In the genomic region with DNA sequence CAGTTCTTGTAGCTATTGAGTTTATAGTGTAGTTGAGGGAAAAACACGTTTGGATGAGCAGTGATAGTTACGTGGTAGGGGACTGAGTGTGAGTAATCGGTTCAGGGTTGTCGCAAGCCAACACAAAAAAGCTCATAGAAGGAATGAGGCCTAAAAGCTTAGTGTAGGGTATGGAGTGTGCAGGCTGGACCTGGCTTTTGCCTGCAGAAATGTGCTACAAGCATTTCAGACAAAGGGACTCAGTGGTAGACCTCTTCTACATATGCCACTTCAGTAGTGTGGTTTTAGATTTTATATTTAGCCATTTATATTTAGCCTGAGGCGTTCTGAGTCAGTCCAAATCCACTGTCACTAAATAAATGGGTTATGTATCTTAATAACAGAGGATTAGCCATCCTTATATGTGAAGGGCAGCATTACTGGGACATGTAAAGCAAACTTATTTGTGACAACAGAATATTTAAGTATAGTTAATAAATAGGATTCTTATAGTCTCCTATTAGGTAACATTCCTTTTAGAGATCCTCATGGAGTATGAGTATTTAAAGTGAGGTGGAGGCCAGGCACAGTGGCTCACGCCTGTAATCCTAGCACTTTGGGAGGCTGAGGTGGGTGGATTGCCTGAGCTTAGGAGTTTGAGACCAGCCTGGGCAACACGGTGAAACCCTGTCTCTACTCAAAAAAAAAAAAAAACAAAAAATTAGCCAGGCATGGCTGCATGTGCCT, we compare ENCODE assay signal across 12 cellular contexts. TPM values are rescaled to one million over a fixed set of nuclear protein-coding genes. Genes with fewer than 3 reads are reported as not detected.
DNase-seq lines count a peak whose midpoint lies in the region; ATAC-seq and TF ChIP-seq lines count a peak whose summit lies in the region.
"Had no signal": no experiment of that assay in that cellular context is flagged by ENCODE, and none has a peak within 500 bp of the region (broad histone marks: within the 10 kb centered on the region; RNA-seq: fewer than 3 reads in every experiment).

No MANE protein-coding gene starts in this region.

- H3K4me1 ChIP-seq in tibial artery = peaks cover 0 to 22% (median 3%) of the 10 kb centered on the region in 4 donors

- peaks cover 22% of the 10 kb centered on the region for H3K4me1 Mint-ChIP-seq in T-helper 17 cell
- peaks cover 15% of the 10 kb centered on the region for H3K4me1 Mint-ChIP-seq in osteocyte (ENCODE audit: unreplicated experiment)

- H3K27ac ChIP-seq in tibial artery = no peak overlapping the region
- H3K27ac ChIP-seq: SJSA1 had no signal

- peak; percentile 63 for DNase-seq in EL
- DNase-seq in T-helper 17 cell = no peak
- no peak for DNase-seq in left ventricle myocardium superior
- no peak for DNase-seq in tibial artery
- DNase-seq in SHP77 treated with DMSO at 0.1 percent for 48 hours (lab: John Stamatoyannopoulos, UW) = no peak
- no peak for DNase-seq in osteocyte (ENCODE audit: extremely low spot score, unreplicated experiment)
- DNase-seq: activated CD4-positive, alpha-beta T cell treated with anti-CD3 and anti-CD28 coated beads, Interleukin-2, amount 50 U/mL, for 4 hours; activated T-cell treated with anti-CD3 and anti-CD28 coated beads, Interleukin-2, amount 50 U/mL, for 48 hours; natural killer cell had no signal

- H3K9me3 Mint-ChIP-seq in osteocyte (ENCODE audit: unreplicated experiment) = peaks cover 7% of the 10 kb centered on the region
- H3K9me3 Mint-ChIP-seq: natural killer cell had no signal

- H3K27ac Mint-ChIP-seq in T-helper 17 cell = peak overlapping the region; percentile 32
- H3K27ac Mint-ChIP-seq in osteocyte (ENCODE audit: unreplicated experiment) = no peak overlapping the region
- H3K27ac Mint-ChIP-seq: natural killer cell had no signal

- peaks cover 2% of the 10 kb centered on the region for H3K36me3 Mint-ChIP-seq in T-helper 17 cell (ENCODE audit: low read depth)
- peaks cover 5% of the 10 kb centered on the region for H3K36me3 Mint-ChIP-seq in osteocyte (ENCODE audit: unreplicated experiment)
- H3K36me3 Mint-ChIP-seq: natural killer cell had no signal

- ATAC-seq in HG03432 (IDR thresholded peaks at IDR 0.05; ENCODE audit: unreplicated experiment) (peak; percentile 48), T-helper 17 cell (no peak), left ventricle myocardium superior (peak; percentile 90), HG03439 (IDR thresholded peaks at IDR 0.05; ENCODE audit: unreplicated experiment) (no peak)
- ATAC-seq: natural killer cell had no signal

- H3K9me3 ChIP-seq in T-helper 17 cell (ENCODE audit: control insufficient read depth, low read length, poor library complexity, severe bottlenecking) = no peaks in the 10 kb centered on the region
- no peaks in the 10 kb centered on the region for H3K9me3 ChIP-seq in tibial artery
- H3K9me3 ChIP-seq: SJSA1 had no signal

- TF ChIP-seq CTCF in tibial artery (IDR thresholded peaks at IDR 0.05) (no peak), osteocyte (IDR thresholded peaks at IDR 0.05) (no peak)

- H3K27me3 Mint-ChIP-seq in T-helper 17 cell (no peaks in the 10 kb centered on the region), osteocyte (ENCODE audit: unreplicated experiment) (no peaks in the 10 kb centered on the region)

- H3K4me3 Mint-ChIP-seq in T-helper 17 cell = no peak overlapping the region
- no peak overlapping the region for H3K4me3 Mint-ChIP-seq in osteocyte (ENCODE audit: unreplicated experiment)
- H3K4me3 Mint-ChIP-seq: natural killer cell had no signal

- H3K4me3 ChIP-seq in tibial artery = no peak overlapping the region
- H3K4me3 ChIP-seq: SJSA1 had no signal

- H3K36me3 ChIP-seq in tibial artery = peaks cover 0 to 6% (median 0%) of the 10 kb centered on the region in 3 donors

- intact Hi-C loops in left ventricle myocardium superior (cut with micrococcal nuclease) = no loop called here
- intact Hi-C loops in tibial artery (cut with DNase I; ENCODE audit: low total_unique reads) = no loop called here

- H3K27me3 ChIP-seq in tibial artery = no peaks in the 10 kb centered on the region
- H3K27me3 ChIP-seq: SJSA1 had no signal

RNA-seq across cellular contexts. Expression of a gene that starts 21.8 kb away (rescaled TPM):
- total RNA-seq in T-helper 17 cell = 10 to 100 TPM; 57.9 to 60.0 TPM
- total RNA-seq in left ventricle myocardium superior = 56.6 TPM
- 68.3 and 69.2 TPM in 2 replicates for total RNA-seq in osteocyte

Comparison
In these comparisons a context has a peak if more than half of its experiments do, and no peak if none do; other contexts are left out.
1. ATAC-seq: peak in HG03432 (single experiment) and left ventricle myocardium superior (single experiment); none in T-helper 17 cell (single experiment) and HG03439 (single experiment).